23 cellular contexts compared by ENCODE assay signal in the genomic region with DNA sequence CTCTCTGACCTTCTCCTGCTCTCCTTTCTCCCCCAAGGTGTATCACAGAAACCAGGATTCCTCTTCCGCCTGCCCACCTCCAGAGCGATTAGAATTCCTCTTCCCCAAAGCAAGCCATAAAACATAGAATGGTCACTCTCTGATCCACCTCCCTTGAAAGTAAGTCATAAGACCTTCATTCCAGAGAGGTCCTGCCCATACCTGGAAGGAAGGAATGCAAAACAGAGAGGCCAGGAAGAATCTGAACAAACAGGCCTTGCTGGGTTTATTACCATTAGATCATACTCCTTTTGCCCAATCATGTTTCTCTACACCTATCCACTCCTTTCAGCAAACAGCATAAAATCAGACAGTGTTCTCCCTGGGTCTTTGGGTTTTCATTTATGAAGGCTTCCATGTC. TPM values are rescaled to one million over a fixed set of nuclear protein-coding genes. Genes with fewer than 3 reads are reported as not detected.
DNase-seq lines count a peak whose midpoint lies in the region; ATAC-seq and TF ChIP-seq lines count a peak whose summit lies in the region.
"Had no signal": no experiment of that assay in that cellular context is flagged by ENCODE, and none has a peak within 500 bp of the region (broad histone marks: within the 10 kb centered on the region; RNA-seq: fewer than 3 reads in every experiment).

No MANE protein-coding gene starts in this region.

- intact Hi-C loops in mucosa of descending colon (cut with DNase I, micrococcal nuclease), result no loop called here
- intact Hi-C loops in adrenal gland (cut with DNase I), result no loop called here

- peak overlapping the region; percentile 97 for H3K27ac ChIP-seq in hepatocyte
- no peak overlapping the region for H3K27ac ChIP-seq in adrenal gland
- H3K27ac ChIP-seq: lower lobe of right lung, neutrophil, spleen, upper lobe of left lung, VCaP had no signal

- TF ChIP-seq POLR2A in adrenal gland (IDR thresholded peaks at IDR 0.05), result no peak

- ATAC-seq in mucosa of descending colon (peak; percentile 62), HG02884 (IDR thresholded peaks at IDR 0.05; ENCODE audit: unreplicated experiment) (no peak), GM21529 (IDR thresholded peaks at IDR 0.05; ENCODE audit: unreplicated experiment) (no peak)
- ATAC-seq: lower lobe of right lung had no signal

- WGBS in hepatocyte (ENCODE audit: low lambda C conversion rate, missing lambda C conversion rate), result 54% methylated on average over 2 of the region's 2 CpGs
- WGBS in adrenal gland, 4 donors, result 78 to 90% (median 84%) methylated on average over 2 of the region's 2 CpGs

- H3K4me1 ChIP-seq in hepatocyte (ENCODE audit: insufficient read depth) (peaks cover 8% of the 10 kb centered on the region), mucosa of descending colon (ENCODE audit: low read depth) (no peaks in the 10 kb centered on the region), adrenal gland (replicated peaks in 1 of 2) (no peaks in the 10 kb centered on the region)
- H3K4me1 ChIP-seq: BE2C, lower lobe of right lung, spleen, upper lobe of left lung had no signal

- DNase-seq in ELF-1 (ENCODE audit: low read depth, low spot score) (peak; percentile 90), LoVo (ENCODE audit: low spot score) (peak; percentile 20), hepatocyte (ENCODE audit: low spot score) (peak; percentile 62), mucosa of descending colon (no peak), GOT3 (lab: John Stamatoyannopoulos, UW) (no peak), adrenal gland (no peak)
- DNase-seq: activated CD4-positive, alpha-beta T cell treated with anti-CD3 and anti-CD28 coated beads, Interleukin-2, amount 10 ng/mL, durations not matched to agents 7 days and 5 days; activated CD8-positive, alpha-beta memory T cell treated with anti-CD3 and anti-CD28 coated beads, Interleukin-2, amount 50 U/mL, for 48 hours; activated naive CD8-positive, alpha-beta T cell treated with anti-CD3 and anti-CD28 coated beads for 36 hours; BE2C; DND-41; effector memory CD4-positive, alpha-beta T cell; lower lobe of right lung; NCI-H1105 treated with DMSO at 0.1 percent for 48 hours; NCI-H2081; OCI-M1; spleen; stimulated activated CD4-positive, alpha-beta T cell treated with anti-CD3 and anti-CD28 coated beads, Interleukin-4, amount 100 ng/mL, for 24 hours; upper lobe of left lung had no signal

- no peak overlapping the region for H3K4me3 ChIP-seq in hepatocyte
- no peak overlapping the region for H3K4me3 ChIP-seq in mucosa of descending colon
- no peak overlapping the region for H3K4me3 ChIP-seq in adrenal gland
- H3K4me3 ChIP-seq: lower lobe of right lung, spleen, upper lobe of left lung had no signal

- no peak overlapping the region for H2AFZ ChIP-seq in hepatocyte

- peak overlapping the region; percentile 17 for H3K4me2 ChIP-seq in hepatocyte

- H3K27me3 ChIP-seq in hepatocyte, result no peaks in the 10 kb centered on the region
- H3K27me3 ChIP-seq in adrenal gland, result no peaks in the 10 kb centered on the region
- H3K27me3 ChIP-seq: BE2C, neutrophil, spleen, upper lobe of left lung had no signal

- H3K36me3 ChIP-seq in hepatocyte (replicated peaks; ENCODE audit: insufficient read depth, low read depth), result no peaks in the 10 kb centered on the region
- H3K36me3 ChIP-seq in mucosa of descending colon (ENCODE audit: low read depth), result no peaks in the 10 kb centered on the region
- H3K36me3 ChIP-seq in adrenal gland (replicated peaks in 1 of 2), result no peaks in the 10 kb centered on the region
- H3K36me3 ChIP-seq: BE2C, neutrophil had no signal

- H4K20me1 ChIP-seq in hepatocyte (ENCODE audit: insufficient read depth, poor library complexity, severe bottlenecking), result no peaks in the 10 kb centered on the region

- TF ChIP-seq CTCF in hepatocyte (IDR thresholded peaks at IDR 0.05; ENCODE audit: poor library complexity), result no peak
- no peak for TF ChIP-seq CTCF in mucosa of descending colon (IDR thresholded peaks at IDR 0.05)
- TF ChIP-seq CTCF in adrenal gland (IDR thresholded peaks at IDR 0.05), result no peak

- H3K9me3 ChIP-seq in hepatocyte (ENCODE audit: low read depth) (no peaks in the 10 kb centered on the region), mucosa of descending colon (no peaks in the 10 kb centered on the region), adrenal gland (replicated peaks in 1 of 3) (no peaks in the 10 kb centered on the region)
- H3K9me3 ChIP-seq: BE2C, lower lobe of right lung, neutrophil, spleen, upper lobe of left lung had no signal

- no peaks in the 10 kb centered on the region for H3K79me2 ChIP-seq in hepatocyte

- H3K9me2 ChIP-seq in hepatocyte (replicated peaks; ENCODE audit: insufficient read depth), result no peaks in the 10 kb centered on the region

RNA-seq across cellular contexts. Expression of gene CDKL3, which starts 21.0 kb away (rescaled TPM):
- total RNA-seq in hepatocyte, result 1.4 and 3.4 TPM in 2 replicates
- polyA plus RNA-seq in hepatocyte, result 1.1 and 1.4 TPM in 2 replicates
- 1 to 10 TPM in 1 of 3 donors, not detected in 2; 3.2 TPM for total RNA-seq in mucosa of descending colon
- total RNA-seq in adrenal gland, result 1 to 10 TPM in 7 of 8 donors, under 1 TPM in 1; 0.85 to 7.3 (median 5.2) TPM
- 1 to 10 TPM; 4.3 to 6.6 (median 4.9) TPM for polyA plus RNA-seq in adrenal gland

RNA-seq across cellular contexts. Expression of gene UBE2B, which starts 25.4 kb away (rescaled TPM):
- total RNA-seq in hepatocyte (78.9 and 82.0 TPM in 2 replicates), mucosa of descending colon (10 to 100 TPM; 84.4 to 99.5 (median 89.5) TPM), adrenal gland (100 to 1,000 TPM in 4 of 8 donors, 10 to 100 TPM in 4; 19.7 to 144 (median 86.5) TPM)
- polyA plus RNA-seq in hepatocyte (117 and 128 TPM in 2 replicates), adrenal gland (100 to 1,000 TPM in 2 of 3 donors, 10 to 100 TPM in 1; 86.2 to 124 (median 106) TPM)

Comparison
In these comparisons a context has a peak if more than half of its experiments do, and no peak if none do; other contexts are left out.
1. DNase-seq: peak in ELF-1 (single experiment), LoVo (single experiment) and hepatocyte (single experiment); none in mucosa of descending colon (0 of 3), GOT3 (single experiment) and adrenal gland (0 of 7).